ENCODE assay signal across 12 cellular contexts in genomic region chr9:97986466-97986865, GRCh38. TPM values are rescaled to one million over a fixed set of nuclear protein-coding genes. Genes with fewer than 3 reads are reported as not detected.
DNase-seq lines count a peak whose midpoint lies in the region; ATAC-seq and TF ChIP-seq lines count a peak whose summit lies in the region.
"Had no signal": no experiment of that assay in that cellular context is flagged by ENCODE, and none has a peak within 500 bp of the region (broad histone marks: within the 10 kb centered on the region; RNA-seq: fewer than 3 reads in every experiment).

No MANE protein-coding gene starts in this region.

- H3K36me3 ChIP-seq in gastrocnemius medialis: no peaks in the 10 kb centered on the region

- peak overlapping the region in 1 of 4 donors; percentile 93 for H3K4me3 ChIP-seq in gastrocnemius medialis

- H3K4me1 ChIP-seq in gastrocnemius medialis: peaks cover 62 to 63% of the 10 kb centered on the region in 2 donors

- H3K27me3 Mint-ChIP-seq in activated CD4-positive, alpha-beta T cell treated with anti-CD3 and anti-CD28 coated beads for 36 hours: no peaks in the 10 kb centered on the region
- H3K27me3 Mint-ChIP-seq in brain: no peaks in the 10 kb centered on the region

- peak in 1 of 2 donors; percentile 21 for TF ChIP-seq POLR2A in gastrocnemius medialis (IDR thresholded peaks at IDR 0.05)

- CTCF ChIA-PET in activated CD4-positive, alpha-beta T cell treated with anti-CD3 and anti-CD28 coated beads for 36 hours (lab: Charles Lee): interaction anchor here (0.7 to 2.7 kb wide), 7 partner anchors 11 to 63 kb away, joined by 3 to 14 read pairs (median 3); no protein-coding TSS in a partner anchor

- ATAC-seq in activated CD4-positive, alpha-beta T cell treated with anti-CD3 and anti-CD28 coated beads for 36 hours: no peak
- peak; percentile 32 to 45 for ATAC-seq in gastrocnemius medialis
- ATAC-seq in GM21576 (IDR thresholded peaks at IDR 0.05; ENCODE audit: unreplicated experiment): no peak

- in situ Hi-C loops in gastrocnemius medialis (cut with MboI; ENCODE audit: low sequenced_read_pairs in 4 of 4): loop anchor here in 3 of 4 donors (10.0 kb wide), 1 partner anchor 48 kb away; no protein-coding TSS in a partner anchor

- H3K36me3 Mint-ChIP-seq in activated CD4-positive, alpha-beta T cell treated with anti-CD3 and anti-CD28 coated beads for 36 hours (ENCODE audit: low read depth): peaks cover 30% of the 10 kb centered on the region
- no peaks in the 10 kb centered on the region for H3K36me3 Mint-ChIP-seq in brain

- H3K4me1 Mint-ChIP-seq in activated CD4-positive, alpha-beta T cell treated with anti-CD3 and anti-CD28 coated beads for 36 hours: peaks cover 59% of the 10 kb centered on the region
- H3K4me1 Mint-ChIP-seq in brain: peaks cover 63% of the 10 kb centered on the region

- H3K27ac Mint-ChIP-seq in activated CD4-positive, alpha-beta T cell treated with anti-CD3 and anti-CD28 coated beads for 36 hours: peak overlapping the region; percentile 84
- H3K27ac Mint-ChIP-seq in brain: peak overlapping the region; percentile 7 to 76 (median 56)

- H3K4me3 Mint-ChIP-seq in activated CD4-positive, alpha-beta T cell treated with anti-CD3 and anti-CD28 coated beads for 36 hours: peak overlapping the region; percentile 81
- peak overlapping the region; percentile 38 to 91 (median 84) for H3K4me3 Mint-ChIP-seq in brain

- H3K27ac ChIP-seq in gastrocnemius medialis: peak overlapping the region; percentile 93 to 99 (median 96)

- H3K9me3 Mint-ChIP-seq in activated CD4-positive, alpha-beta T cell treated with anti-CD3 and anti-CD28 coated beads for 36 hours (ENCODE audit: low read depth): no peaks in the 10 kb centered on the region
- H3K9me3 Mint-ChIP-seq in brain: peaks cover 0 to 2% (median 0%) of the 10 kb centered on the region in 5 experiments

- no peaks in the 10 kb centered on the region for H3K27me3 ChIP-seq in gastrocnemius medialis

- POLR2A ChIA-PET in activated CD4-positive, alpha-beta T cell treated with anti-CD3 and anti-CD28 coated beads for 36 hours (lab: Charles Lee): interaction anchor here (1.5 kb wide), 2 partner anchors 11 to 64 kb away, joined by 6 to 11 read pairs; partner anchors contain the start of gene TRMO

- H3K9me3 ChIP-seq in gastrocnemius medialis: no peaks in the 10 kb centered on the region

- DNase-seq in activated CD4-positive, alpha-beta T cell treated with anti-CD3 and anti-CD28 coated beads for 36 hours: no peak
- no peak for DNase-seq in activated CD4-positive, alpha-beta T cell treated with anti-CD3 and anti-CD28 coated beads, Interleukin-2, amount 50 U/mL, for 4 hours
- DNase-seq in NCI-H69 (lab: John Stamatoyannopoulos, UW) (peak; percentile 56), gastrocnemius medialis (peak; percentile 25 to 61), middle frontal gyrus (ENCODE audit: extremely low spot score, low spot score) (no peak), NK-92 (lab: John Stamatoyannopoulos, UW; ENCODE audit: unreplicated experiment) (no peak)
- DNase-seq: midbrain; NCI-H2227 treated with DMSO at 0.1 percent for 48 hours; stimulated activated CD4-positive, alpha-beta T cell treated with anti-CD3 and anti-CD28 coated beads, Interleukin-1b, Interleukin-23, amount 100 ng/mL, for 48 hours had no signal

- intact Hi-C loops in activated CD4-positive, alpha-beta T cell treated with anti-CD3 and anti-CD28 coated beads for 36 hours (cut with DNase I, micrococcal nuclease): loop anchor here (2.0 to 10.0 kb wide), 4 partner anchors 20 to 292 kb away; partner anchors contain the start of genes NANS (in 1 of the 2) and XPA (in 1 of the 2)
- intact Hi-C loops in gastrocnemius medialis (cut with DNase I; ENCODE audit: low total_unique reads): loop anchor here (10.0 kb wide), 3 partner anchors 352 to 1828 kb away; partner anchors contain the start of genes ANKS6, NCBP1 and TSTD2

- no peak for TF ChIP-seq CTCF in brain (conservative IDR thresholded peaks at IDR 0.05)
- TF ChIP-seq CTCF in gastrocnemius medialis (IDR thresholded peaks at IDR 0.05 in 4 of 5, conservative IDR thresholded peaks at IDR 0.05 in 1 of 5): no peak

RNA-seq across cellular contexts. Expression of gene ANP32B, which starts 3.3 kb away (rescaled TPM):
- total RNA-seq in activated CD4-positive, alpha-beta T cell treated with anti-CD3 and anti-CD28 coated beads for 36 hours: 100 to 1,000 TPM; 367 to 440 TPM
- polyA plus RNA-seq in brain (ENCODE audit: insufficient read depth, low read depth, low replicate concordance): 234 TPM
- total RNA-seq in gastrocnemius medialis: 10 to 100 TPM in 3 of 4 donors, 1 to 10 TPM in 1; 8.2 to 24.5 (median 17.8) TPM

RNA-seq across cellular contexts. Expression of gene HEMGN, which starts 48.5 kb away (rescaled TPM):
- 1 to 10 TPM; 1.5 to 2.9 TPM for total RNA-seq in activated CD4-positive, alpha-beta T cell treated with anti-CD3 and anti-CD28 coated beads for 36 hours
- not detected for polyA plus RNA-seq in brain (ENCODE audit: insufficient read depth, low read depth, low replicate concordance)
- under 1 TPM in 1 of 4 donors, not detected in 3; 0.16 TPM for total RNA-seq in gastrocnemius medialis
- total RNA-seq: fibroblast of villous mesenchyme had no signal

Comparison
In these comparisons a context has a peak if more than half of its experiments do, and no peak if none do; other contexts are left out.
1. ATAC-seq: peak in gastrocnemius medialis (2 of 2); none in activated CD4-positive, alpha-beta T cell treated with anti-CD3 and anti-CD28 coated beads for 36 hours (single experiment) and GM21576 (single experiment).
2. DNase-seq: peak in NCI-H69 (single experiment) and gastrocnemius medialis (2 of 2); none in activated CD4-positive, alpha-beta T cell treated with anti-CD3 and anti-CD28 coated beads for 36 hours (single experiment), activated CD4-positive, alpha-beta T cell treated with anti-CD3 and anti-CD28 coated beads, Interleukin-2, amount 50 U/mL, for 4 hours (0 of 2), middle frontal gyrus (single experiment) and NK-92 (single experiment).
3. RNA of gene ANP32B, which starts 3.3 kb away (total RNA-seq): 367 to 440 TPM in activated CD4-positive, alpha-beta T cell treated with anti-CD3 and anti-CD28 coated beads for 36 hours; 8.2 to 24.5 TPM in gastrocnemius medialis; every median in the first group is over 10 times any median in the second.